ENCODE assay signal across 2 cellular contexts in genomic region chr15:69955240-69955894, GRCh38.
TF ChIP-seq lines count a peak whose summit lies in the region.

No MANE protein-coding gene starts in this region.

TF ChIP-seq in IMR-90, 13 proteins besides CTCF, POLR2A, EP300 and RAD21:
- TF ChIP-seq ELK1 (IDR thresholded peaks at IDR 0.05; ENCODE audit: borderline replicate concordance, low read depth, low read length): no peak
- TF ChIP-seq NFE2L2 (IDR thresholded peaks at IDR 0.05; ENCODE audit: low read depth, low read length): no peak
- no peak for TF ChIP-seq MAZ (IDR thresholded peaks at IDR 0.05; ENCODE audit: borderline replicate concordance, low read depth, low read length)
- no peak for TF ChIP-seq RCOR1 (IDR thresholded peaks at IDR 0.05; ENCODE audit: insufficient replicate concordance, low read length)
- no peak for TF ChIP-seq MAFK (IDR thresholded peaks at IDR 0.05; ENCODE audit: low read depth, low read length)
- no peak for TF ChIP-seq CEBPB (IDR thresholded peaks at IDR 0.05; ENCODE audit: low read depth, low read length)
- TF ChIP-seq FOS (IDR thresholded peaks at IDR 0.05; ENCODE audit: low read depth, low read length): no peak
- no peak for TF ChIP-seq RFX5 (IDR thresholded peaks at IDR 0.05; ENCODE audit: low read depth, low read length)
- TF ChIP-seq BHLHE40 (IDR thresholded peaks at IDR 0.05; ENCODE audit: low read depth, low read length): no peak
- TF ChIP-seq USF2 (IDR thresholded peaks at IDR 0.05; ENCODE audit: low read depth, low read length): no peak
- TF ChIP-seq MXI1 (IDR thresholded peaks at IDR 0.05; ENCODE audit: borderline replicate concordance, low read depth, low read length): no peak
- TF ChIP-seq SMC3 (IDR thresholded peaks at IDR 0.05; ENCODE audit: low read depth, low read length): no peak
- TF ChIP-seq CHD1 (IDR thresholded peaks at IDR 0.05; ENCODE audit: low read depth, low read length): no peak

TF ChIP-seq in neural cell, 6 proteins besides CTCF, POLR2A, EP300 and RAD21:
- TF ChIP-seq SMC3 (conservative IDR thresholded peaks at IDR 0.05; ENCODE audit: poor library complexity): no peak
- no peak for TF ChIP-seq MXI1 (conservative IDR thresholded peaks at IDR 0.05; ENCODE audit: poor library complexity, severe bottlenecking)
- no peak for TF ChIP-seq POLR2AphosphoS5 (IDR thresholded peaks at IDR 0.05)
- TF ChIP-seq TAF1 (IDR thresholded peaks at IDR 0.05; ENCODE audit: low read depth): no peak
- no peak for TF ChIP-seq REST (IDR thresholded peaks at IDR 0.05; ENCODE audit: borderline replicate concordance)
- no peak for TF ChIP-seq EZH2 (IDR thresholded peaks at IDR 0.05; ENCODE audit: borderline replicate concordance, insufficient read depth, low read length, poor library complexity, severe bottlenecking)
